9 cellular contexts compared by ENCODE assay signal in the genomic region with DNA sequence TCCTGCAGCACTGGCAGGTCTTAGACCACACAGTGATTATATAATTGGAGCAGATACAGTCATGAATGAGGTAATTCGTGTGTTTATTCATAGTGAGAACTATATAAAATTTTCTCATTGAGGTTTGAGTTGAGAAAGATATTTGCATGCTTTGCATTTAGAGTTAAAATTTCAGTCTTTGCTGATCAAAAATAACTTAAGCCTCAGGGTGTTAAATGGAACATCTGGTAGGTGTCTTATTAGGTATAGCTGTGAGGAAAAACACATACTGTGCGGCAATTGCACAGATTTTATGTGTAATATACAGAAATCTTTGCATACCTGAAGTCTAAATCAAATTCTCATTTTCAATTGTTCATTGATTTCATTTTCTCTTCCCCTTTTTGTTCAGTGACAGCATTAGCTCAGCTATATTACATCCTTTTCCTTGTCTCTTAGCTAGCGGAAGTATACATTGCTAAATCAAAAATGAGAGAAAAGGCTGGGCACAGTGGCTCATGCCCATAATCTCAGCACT. TPM values are rescaled to one million over a fixed set of nuclear protein-coding genes. Genes with fewer than 3 reads are reported as not detected.
DNase-seq lines count a peak whose midpoint lies in the region; ATAC-seq and TF ChIP-seq lines count a peak whose summit lies in the region.
"Had no signal": no experiment of that assay in that cellular context is flagged by ENCODE, and none has a peak within 500 bp of the region (broad histone marks: within the 10 kb centered on the region; RNA-seq: fewer than 3 reads in every experiment).

No MANE protein-coding gene starts in this region.

- H3K27me3 ChIP-seq in GM06990 (replicated peaks; ENCODE audit: control insufficient read depth, insufficient read depth, low read length), result no peaks in the 10 kb centered on the region

- peaks cover 10% of the 10 kb centered on the region for H3K36me3 ChIP-seq in GM06990 (ENCODE audit: control insufficient read depth, insufficient read depth, low read length)

- no peak overlapping the region for H3K4me3 ChIP-seq in GM06990 (replicated peaks; ENCODE audit: low read depth, low read length)

- in situ Hi-C loops in ACHN (cut with HindIII; ENCODE audit: low pct_ligation_motif_present, low pct_unique_long_range_greater_than_20kb, low sequenced_read_pairs), result no loop called here

- no peak for TF ChIP-seq CTCF in GM06990 (IDR thresholded peaks at IDR 0.05; ENCODE audit: insufficient read depth, low read length, poor library complexity, severe bottlenecking)

- intact Hi-C loops in sciatic nerve (cut with DNase I), result no loop called here

- no peak overlapping the region for H3K27ac ChIP-seq in substantia nigra (ENCODE audit: low read depth, low read length, poor library complexity, severe bottlenecking)

- ATAC-seq in GM19397 (IDR thresholded peaks at IDR 0.05; ENCODE audit: unreplicated experiment), result peak; percentile 76
- ATAC-seq in HG02943 (IDR thresholded peaks at IDR 0.05; ENCODE audit: low read depth, unreplicated experiment), result peak; percentile 67
- no peak for ATAC-seq in sciatic nerve
- ATAC-seq: right cardiac atrium had no signal

- peak; percentile 67 for DNase-seq in GM06990 (ENCODE audit: extremely low read depth, insufficient read length)
- DNase-seq in NOMO-1 treated with DMSO at 0.1 percent for 48 hours (lab: John Stamatoyannopoulos, UW; ENCODE audit: unreplicated experiment), result peak; percentile 85
- DNase-seq in sciatic nerve (ENCODE audit: low spot score), result no peak
- DNase-seq in RKO (ENCODE audit: low spot score), result no peak
- DNase-seq in ACHN, result no peak
- DNase-seq in substantia nigra (lab: John Stamatoyannopoulos, UW), result no peak
- DNase-seq: right cardiac atrium had no signal

RNA-seq across cellular contexts. Expression of a gene that starts 21.2 kb away (rescaled TPM):
- total RNA-seq in sciatic nerve, result 63.1 TPM

Comparison
In these comparisons a context has a peak if more than half of its experiments do, and no peak if none do; other contexts are left out.
1. DNase-seq: peak in GM06990 (single experiment) and NOMO-1 treated with DMSO at 0.1 percent for 48 hours (single experiment); none in sciatic nerve (single experiment), RKO (single experiment), ACHN (single experiment) and substantia nigra (0 of 49).